ENCODE assay signal across 26 cellular contexts in the genomic region with DNA sequence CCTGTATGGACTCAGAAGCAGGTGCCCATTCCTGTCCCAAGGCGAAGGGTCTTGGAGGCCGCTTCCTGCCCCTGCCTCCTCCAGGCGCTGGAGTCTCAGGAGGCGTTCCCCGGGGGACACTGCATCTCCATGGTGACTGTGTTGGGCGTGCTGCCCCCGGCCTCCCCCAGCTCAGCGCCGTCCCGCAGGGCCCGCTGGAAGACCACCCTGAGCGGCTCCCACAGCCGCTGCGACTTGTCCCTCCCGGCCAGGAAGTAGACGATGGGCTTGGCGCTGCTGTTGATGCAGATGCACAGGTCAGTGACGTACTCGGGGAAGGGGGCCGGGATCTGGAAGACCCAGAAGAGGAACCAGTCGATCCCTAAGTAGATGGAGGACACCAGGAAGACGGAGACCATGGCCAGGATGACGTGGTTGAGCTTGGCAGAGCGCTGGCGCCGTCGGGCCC. TPM values are rescaled to one million over a fixed set of nuclear protein-coding genes. Genes with fewer than 3 reads are reported as not detected.
DNase-seq lines count a peak whose midpoint lies in the region; ATAC-seq and TF ChIP-seq lines count a peak whose summit lies in the region.
"Had no signal": no experiment of that assay in that cellular context is flagged by ENCODE, and none has a peak within 500 bp of the region (broad histone marks: within the 10 kb centered on the region; RNA-seq: fewer than 3 reads in every experiment).

No MANE protein-coding gene starts in this region.

- peaks cover 5 to 17% of the 10 kb centered on the region in 2 donors for H3K36me3 ChIP-seq in vagina
- H3K36me3 ChIP-seq: breast epithelium, SJCRH30 had no signal

- no peak for TF ChIP-seq POLR2A in vagina (IDR thresholded peaks at IDR 0.05)

- H3K27me3 ChIP-seq in vagina: no peaks in the 10 kb centered on the region
- H3K27me3 ChIP-seq: breast epithelium, Peyer's patch, testis had no signal

- H3K27me3 Mint-ChIP-seq in activated naive CD8-positive, alpha-beta T cell treated with anti-CD3 and anti-CD28 coated beads, Interleukin-2, amount 10 ng/mL, durations not matched to agents 7 days and 5 days: peaks cover 10% of the 10 kb centered on the region
- peaks cover 21% of the 10 kb centered on the region for H3K27me3 Mint-ChIP-seq in activated naive CD8-positive, alpha-beta T cell treated with anti-CD3 and anti-CD28 coated beads for 36 hours
- H3K27me3 Mint-ChIP-seq in progenitor cell of endocrine pancreas: no peaks in the 10 kb centered on the region

- H3K27ac ChIP-seq in vagina: peak overlapping the region; percentile 82
- H3K27ac ChIP-seq: SJCRH30, testis had no signal

- TF ChIP-seq CTCF in progenitor cell of endocrine pancreas (IDR thresholded peaks at IDR 0.05; ENCODE audit: unreplicated experiment) (no peak), vagina (IDR thresholded peaks at IDR 0.05) (no peak)

- ATAC-seq in activated naive CD8-positive, alpha-beta T cell treated with anti-CD3 and anti-CD28 coated beads, Interleukin-2, amount 10 ng/mL, durations not matched to agents 7 days and 5 days (ENCODE audit: low read depth): no peak
- ATAC-seq: stimulated activated memory B cell treated with anti-CD40 and anti-IgM and Interleukin-4, amounts not matched to agents 10 μg/mL and 1 μg/mL and 100 μg/mL, for 72 hours had no signal

- no peak overlapping the region for H3K27ac Mint-ChIP-seq in activated naive CD8-positive, alpha-beta T cell treated with anti-CD3 and anti-CD28 coated beads, Interleukin-2, amount 10 ng/mL, durations not matched to agents 7 days and 5 days
- no peak overlapping the region for H3K27ac Mint-ChIP-seq in activated naive CD8-positive, alpha-beta T cell treated with anti-CD3 and anti-CD28 coated beads for 36 hours
- H3K27ac Mint-ChIP-seq in progenitor cell of endocrine pancreas: no peak overlapping the region
- H3K27ac Mint-ChIP-seq: activated CD4-positive, alpha-beta memory T cell treated with anti-CD3 and anti-CD28 coated beads for 36 hours; stimulated activated memory B cell treated with anti-CD40 and anti-IgM and Interleukin-4, amounts not matched to agents 10 μg/mL and 1 μg/mL and 100 μg/mL, for 72 hours had no signal

- peaks cover 77% of the 10 kb centered on the region for H3K4me1 ChIP-seq in vagina
- H3K4me1 ChIP-seq: breast epithelium had no signal

- H3K9me3 Mint-ChIP-seq in activated naive CD8-positive, alpha-beta T cell treated with anti-CD3 and anti-CD28 coated beads, Interleukin-2, amount 10 ng/mL, durations not matched to agents 7 days and 5 days: no peaks in the 10 kb centered on the region
- H3K9me3 Mint-ChIP-seq in activated naive CD8-positive, alpha-beta T cell treated with anti-CD3 and anti-CD28 coated beads for 36 hours: no peaks in the 10 kb centered on the region
- no peaks in the 10 kb centered on the region for H3K9me3 Mint-ChIP-seq in progenitor cell of endocrine pancreas (ENCODE audit: low read depth)
- H3K9me3 Mint-ChIP-seq: activated CD4-positive, alpha-beta memory T cell treated with anti-CD3 and anti-CD28 coated beads for 36 hours; stimulated activated memory B cell treated with anti-CD40 and anti-IgM and Interleukin-4, amounts not matched to agents 10 μg/mL and 1 μg/mL and 100 μg/mL, for 72 hours had no signal

- POLR2A ChIA-PET in activated naive CD8-positive, alpha-beta T cell treated with anti-CD3 and anti-CD28 coated beads, Interleukin-2, amount 10 ng/mL, durations not matched to agents 7 days and 5 days (lab: Charles Lee): no interaction called here

- no peaks in the 10 kb centered on the region for H3K36me3 Mint-ChIP-seq in activated naive CD8-positive, alpha-beta T cell treated with anti-CD3 and anti-CD28 coated beads, Interleukin-2, amount 10 ng/mL, durations not matched to agents 7 days and 5 days
- no peaks in the 10 kb centered on the region for H3K36me3 Mint-ChIP-seq in activated naive CD8-positive, alpha-beta T cell treated with anti-CD3 and anti-CD28 coated beads for 36 hours
- no peaks in the 10 kb centered on the region for H3K36me3 Mint-ChIP-seq in progenitor cell of endocrine pancreas (ENCODE audit: insufficient read depth)
- H3K36me3 Mint-ChIP-seq: activated CD4-positive, alpha-beta memory T cell treated with anti-CD3 and anti-CD28 coated beads for 36 hours; stimulated activated memory B cell treated with anti-CD40 and anti-IgM and Interleukin-4, amounts not matched to agents 10 μg/mL and 1 μg/mL and 100 μg/mL, for 72 hours had no signal

- intact Hi-C loops in vagina (cut with DNase I): no loop called here

- DNase-seq in activated naive CD8-positive, alpha-beta T cell treated with anti-CD3 and anti-CD28 coated beads, Interleukin-2, amount 10 ng/mL, durations not matched to agents 7 days and 5 days: peak; percentile 4
- no peak for DNase-seq in activated naive CD8-positive, alpha-beta T cell treated with anti-CD3 and anti-CD28 coated beads for 36 hours
- DNase-seq in islet precursor cell (peak; percentile 35), progenitor cell of endocrine pancreas (ENCODE audit: low spot score, unreplicated experiment) (peak; percentile 7), vagina (ENCODE audit: extremely low spot score in 2 of 2) (peak in 1 of 2 donors; percentile 83), NCI-H1694 (lab: John Stamatoyannopoulos, UW) (no peak), COR-L47 (lab: John Stamatoyannopoulos, UW) (no peak)
- no peak for DNase-seq in effector CD4-positive, alpha-beta T cell
- DNase-seq: activated CD4-positive, alpha-beta memory T cell treated with anti-CD3 and anti-CD28 coated beads for 36 hours; activated gamma-delta T cell treated with Interleukin-2 at 50 U/mL for 16 hours; adrenal gland; cortex of kidney; DND-41; GOT3; NCI-H146; NCI-H524 treated with DMSO at 0.1 percent for 48 hours; SJCRH30; stimulated activated CD4-positive, alpha-beta T cell treated with anti-CD3 and anti-CD28 coated beads, Interleukin-2, amount 100 ng/mL, for 48 hours; testis had no signal

- no peak overlapping the region for H3K4me3 ChIP-seq in vagina
- H3K4me3 ChIP-seq: adrenal gland, breast epithelium, Peyer's patch, SJCRH30, testis had no signal

- no peak overlapping the region for H3K4me3 Mint-ChIP-seq in activated naive CD8-positive, alpha-beta T cell treated with anti-CD3 and anti-CD28 coated beads, Interleukin-2, amount 10 ng/mL, durations not matched to agents 7 days and 5 days
- no peak overlapping the region for H3K4me3 Mint-ChIP-seq in activated naive CD8-positive, alpha-beta T cell treated with anti-CD3 and anti-CD28 coated beads for 36 hours
- no peak overlapping the region for H3K4me3 Mint-ChIP-seq in progenitor cell of endocrine pancreas (ENCODE audit: low read depth)
- H3K4me3 Mint-ChIP-seq: activated CD4-positive, alpha-beta memory T cell treated with anti-CD3 and anti-CD28 coated beads for 36 hours; stimulated activated memory B cell treated with anti-CD40 and anti-IgM and Interleukin-4, amounts not matched to agents 10 μg/mL and 1 μg/mL and 100 μg/mL, for 72 hours had no signal

- no peaks in the 10 kb centered on the region for H3K4me1 Mint-ChIP-seq in activated naive CD8-positive, alpha-beta T cell treated with anti-CD3 and anti-CD28 coated beads, Interleukin-2, amount 10 ng/mL, durations not matched to agents 7 days and 5 days
- H3K4me1 Mint-ChIP-seq in activated naive CD8-positive, alpha-beta T cell treated with anti-CD3 and anti-CD28 coated beads for 36 hours: no peaks in the 10 kb centered on the region
- H3K4me1 Mint-ChIP-seq in progenitor cell of endocrine pancreas (ENCODE audit: low read depth): peaks cover 21% of the 10 kb centered on the region
- H3K4me1 Mint-ChIP-seq: stimulated activated memory B cell treated with anti-CD40 and anti-IgM and Interleukin-4, amounts not matched to agents 10 μg/mL and 1 μg/mL and 100 μg/mL, for 72 hours had no signal

- H3K9me3 ChIP-seq in vagina: no peaks in the 10 kb centered on the region
- H3K9me3 ChIP-seq: adrenal gland, breast epithelium, Peyer's patch, SJCRH30, testis had no signal

RNA-seq across cellular contexts. Expression of gene MRGPRF, which starts 7.8 kb away (rescaled TPM):
- not detected for total RNA-seq in activated naive CD8-positive, alpha-beta T cell treated with anti-CD3 and anti-CD28 coated beads, Interleukin-2, amount 10 ng/mL, durations not matched to agents 7 days and 5 days
- total RNA-seq in activated naive CD8-positive, alpha-beta T cell treated with anti-CD3 and anti-CD28 coated beads for 36 hours: not detected
- total RNA-seq in progenitor cell of endocrine pancreas (0.24 and 0.41 TPM in 2 replicates), vagina (84.5 TPM)
- total RNA-seq: activated CD4-positive, alpha-beta memory T cell treated with anti-CD3 and anti-CD28 coated beads for 36 hours had no signal

RNA-seq across cellular contexts. Expression of gene MRGPRD, which starts 24.4 kb away (rescaled TPM):
- not detected for total RNA-seq in activated naive CD8-positive, alpha-beta T cell treated with anti-CD3 and anti-CD28 coated beads, Interleukin-2, amount 10 ng/mL, durations not matched to agents 7 days and 5 days
- not detected for total RNA-seq in activated naive CD8-positive, alpha-beta T cell treated with anti-CD3 and anti-CD28 coated beads for 36 hours
- total RNA-seq in progenitor cell of endocrine pancreas (not detected in 2 replicates), vagina (not detected)
- total RNA-seq: A172; activated CD4-positive, alpha-beta memory T cell treated with anti-CD3 and anti-CD28 coated beads for 36 hours; adrenal gland; breast epithelium; fibroblast of lung; lower leg skin; mucosa of gallbladder; Peyer's patch; SJCRH30; testis had no signal

RNA-seq across cellular contexts. Expression of gene TPCN2, which starts 43.5 kb away (rescaled TPM):
- total RNA-seq in activated naive CD8-positive, alpha-beta T cell treated with anti-CD3 and anti-CD28 coated beads, Interleukin-2, amount 10 ng/mL, durations not matched to agents 7 days and 5 days: 10 to 100 TPM; 21.4 to 22.1 TPM
- 10 to 100 TPM; 10.9 to 11.3 TPM for total RNA-seq in activated naive CD8-positive, alpha-beta T cell treated with anti-CD3 and anti-CD28 coated beads for 36 hours
- total RNA-seq in progenitor cell of endocrine pancreas (19.7 and 20.9 TPM in 2 replicates), vagina (21.1 TPM)

Comparison
In these comparisons a context has a peak if more than half of its experiments do, and no peak if none do; other contexts are left out.
1. DNase-seq: peak in activated naive CD8-positive, alpha-beta T cell treated with anti-CD3 and anti-CD28 coated beads, Interleukin-2, amount 10 ng/mL, durations not matched to agents 7 days and 5 days (single experiment), islet precursor cell (single experiment) and progenitor cell of endocrine pancreas (single experiment); none in activated naive CD8-positive, alpha-beta T cell treated with anti-CD3 and anti-CD28 coated beads for 36 hours (single experiment), NCI-H1694 (single experiment), effector CD4-positive, alpha-beta T cell (single experiment) and COR-L47 (single experiment).
2. RNA of gene MRGPRF, which starts 7.8 kb away (total RNA-seq): 84.5 TPM in vagina (single experiment); 0.24 to 0.41 TPM in progenitor cell of endocrine pancreas, not detected in activated naive CD8-positive, alpha-beta T cell treated with anti-CD3 and anti-CD28 coated beads, Interleukin-2, amount 10 ng/mL, durations not matched to agents 7 days and 5 days and not detected in activated naive CD8-positive, alpha-beta T cell treated with anti-CD3 and anti-CD28 coated beads for 36 hours; every median in the first group is over 10 times any median in the second.